ENCODE assay signal across 8 cellular contexts in genomic region chr15:92839696-92840095, GRCh38.
DNase-seq lines count a peak whose midpoint lies in the region; ATAC-seq, FAIRE-seq and TF ChIP-seq lines count a peak whose summit lies in the region.

No MANE protein-coding gene starts in this region.

- H3K4me3 ChIP-seq in OCI-LY1 (ENCODE audit: low read depth, low read length, poor library complexity, severe bottlenecking) (peak overlapping the region; percentile 24), neural progenitor cell (no peak overlapping the region), kidney (ENCODE audit: low read length in 2 of 2) (no peak overlapping the region), adrenal gland (no peak overlapping the region)

- no peak for FAIRE-seq in kidney (lab: Jason Lieb, UNC)

- H3K9me3 Mint-ChIP-seq in neural progenitor cell = no peaks in the 10 kb centered on the region

- DNase-seq in COLO668 (lab: John Stamatoyannopoulos, UW; ENCODE audit: unreplicated experiment) = peak; percentile 90
- DNase-seq in GM19238 (ENCODE audit: insufficient read length, low spot score) = peak; percentile 25
- DNase-seq in neural progenitor cell (ENCODE audit: low spot score) = no peak
- DNase-seq in kidney = no peak
- no peak for DNase-seq in adrenal gland
- no peak for DNase-seq in activated effector memory CD4-positive, alpha-beta T cell treated with anti-CD3 and anti-CD28 coated beads, Interleukin-2, amount 50 U/mL, for 16 hours

- no peaks in the 10 kb centered on the region for H3K79me2 ChIP-seq in OCI-LY1 (ENCODE audit: insufficient read depth, low read length)
- H3K79me2 ChIP-seq in neural progenitor cell (ENCODE audit: low read depth) = no peaks in the 10 kb centered on the region

- no peak overlapping the region for H3K4me3 Mint-ChIP-seq in neural progenitor cell

- H4K20me1 ChIP-seq in OCI-LY1 (ENCODE audit: insufficient read depth, low read length) = no peaks in the 10 kb centered on the region
- H4K20me1 ChIP-seq in neural progenitor cell (ENCODE audit: low read depth) = no peaks in the 10 kb centered on the region

- H3K4me1 Mint-ChIP-seq in neural progenitor cell = peaks cover 41% of the 10 kb centered on the region

- H3K27me3 ChIP-seq in OCI-LY1 (ENCODE audit: insufficient read depth, low read length) (no peaks in the 10 kb centered on the region), neural progenitor cell (no peaks in the 10 kb centered on the region), adrenal gland (no peaks in the 10 kb centered on the region)

- ATAC-seq in HG03280 (IDR thresholded peaks at IDR 0.05; ENCODE audit: unreplicated experiment) = peak; percentile 83

- peak overlapping the region; percentile 86 for H3K27ac Mint-ChIP-seq in neural progenitor cell

- H2AFZ ChIP-seq in OCI-LY1 (ENCODE audit: low read length) (no peak overlapping the region), neural progenitor cell (replicated peaks) (no peak overlapping the region)

- H3K27ac ChIP-seq in OCI-LY1 (ENCODE audit: low read depth, low read length, poor library complexity, severe bottlenecking) = peak overlapping the region; percentile 98
- no peak overlapping the region for H3K27ac ChIP-seq in neural progenitor cell
- no peak overlapping the region for H3K27ac ChIP-seq in kidney (ENCODE audit: low read depth in 2 of 2, low read length in 2 of 2)
- H3K27ac ChIP-seq in adrenal gland = no peak overlapping the region

- peaks cover 84% of the 10 kb centered on the region for H3K4me1 ChIP-seq in OCI-LY1 (ENCODE audit: insufficient read depth, low read length, severe bottlenecking)
- H3K4me1 ChIP-seq in neural progenitor cell = peaks cover 6% of the 10 kb centered on the region
- peaks cover 0 to under 1% of the 10 kb centered on the region in 2 donors for H3K4me1 ChIP-seq in kidney (ENCODE audit: control insufficient read depth in 1 of 2, insufficient read depth in 1 of 2, low read depth in 1 of 2, low read length in 2 of 2)
- H3K4me1 ChIP-seq in adrenal gland (replicated peaks in 1 of 2) = peaks cover 0 to 1% of the 10 kb centered on the region in 2 donors

- WGBS in adrenal gland, 4 donors = 68 to 82% (median 73%) methylated on average over 5 of the region's 5 CpGs

- intact Hi-C loops in kidney (cut with DNase I) = no loop called here
- intact Hi-C loops in adrenal gland (cut with DNase I) = no loop called here

- peaks cover 6% of the 10 kb centered on the region for H3K27me3 Mint-ChIP-seq in neural progenitor cell (ENCODE audit: insufficient read depth, low read depth)

- no peak for TF ChIP-seq CTCF in OCI-LY1 (IDR thresholded peaks at IDR 0.05; ENCODE audit: low read length)
- no peak for TF ChIP-seq CTCF in neural progenitor cell (IDR thresholded peaks at IDR 0.05)
- no peak for TF ChIP-seq CTCF in kidney (IDR thresholded peaks at IDR 0.05; ENCODE audit: borderline replicate concordance, extremely low read depth, insufficient read depth)
- TF ChIP-seq CTCF in adrenal gland (IDR thresholded peaks at IDR 0.05) = no peak

- H3K36me3 ChIP-seq in OCI-LY1 (ENCODE audit: insufficient read depth, low read length) (no peaks in the 10 kb centered on the region), neural progenitor cell (no peaks in the 10 kb centered on the region), kidney (ENCODE audit: control insufficient read depth in 1 of 2, insufficient read depth in 2 of 2, low read length in 2 of 2) (no peaks in the 10 kb centered on the region), adrenal gland (replicated peaks in 1 of 2) (no peaks in the 10 kb centered on the region)

- H3K9me3 ChIP-seq in OCI-LY1 (ENCODE audit: low read length) (no peaks in the 10 kb centered on the region), neural progenitor cell (ENCODE audit: low read depth) (no peaks in the 10 kb centered on the region), kidney (ENCODE audit: control insufficient read depth in 1 of 2, low read length in 2 of 2) (no peaks in the 10 kb centered on the region), adrenal gland (replicated peaks in 1 of 3) (no peaks in the 10 kb centered on the region)

- H3K9ac ChIP-seq in OCI-LY1 (ENCODE audit: low read length) (peak overlapping the region; percentile 42; the same call in 1 of the 2 replicates), neural progenitor cell (no peak overlapping the region), kidney (ENCODE audit: low read length in 2 of 2) (no peak overlapping the region)

- no peaks in the 10 kb centered on the region for H3K9me2 ChIP-seq in OCI-LY1 (ENCODE audit: low read depth, low read length)

- H3K4me2 ChIP-seq in OCI-LY1 (ENCODE audit: low read length) = peak overlapping the region; percentile 37
- H3K4me2 ChIP-seq in neural progenitor cell = no peak overlapping the region

- no peaks in the 10 kb centered on the region for H3K36me3 Mint-ChIP-seq in neural progenitor cell

- no peak for TF ChIP-seq POLR2A in adrenal gland (IDR thresholded peaks at IDR 0.05)

- H3F3A ChIP-seq in OCI-LY1 (ENCODE audit: insufficient read depth, low read length) = peaks cover 8% of the 10 kb centered on the region
- peaks cover 12% of the 10 kb centered on the region for H3F3A ChIP-seq in neural progenitor cell (ENCODE audit: low read depth)

Comparison
In these comparisons a context has a peak if more than half of its experiments do, and no peak if none do; other contexts are left out.
1. DNase-seq: peak in COLO668 (single experiment) and GM19238 (single experiment); none in neural progenitor cell (single experiment), kidney (single experiment), adrenal gland (0 of 7) and activated effector memory CD4-positive, alpha-beta T cell treated with anti-CD3 and anti-CD28 coated beads, Interleukin-2, amount 50 U/mL, for 16 hours (single experiment).